In the genomic region with DNA sequence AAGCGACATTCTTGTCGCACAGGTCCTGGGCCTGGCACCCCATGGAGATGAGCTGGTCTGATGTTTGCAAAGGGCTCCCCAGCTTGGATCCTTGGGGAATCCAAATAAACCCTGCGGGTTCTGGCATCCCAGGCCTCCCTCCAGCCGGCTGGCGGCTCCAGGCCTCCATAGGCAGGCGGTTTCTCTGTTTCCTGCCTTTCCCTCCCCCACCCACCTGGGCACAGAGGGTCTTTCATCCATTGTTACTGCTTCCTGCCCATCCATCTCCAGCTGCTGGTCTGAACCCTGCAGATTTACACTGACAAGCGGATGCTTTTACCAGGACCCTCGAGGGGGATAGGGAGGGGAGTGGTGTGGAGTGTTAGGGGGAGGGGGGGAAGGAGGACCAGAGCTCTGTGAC, we compare ENCODE assay signal across 1 cellular context.
TF ChIP-seq lines count a peak whose summit lies in the region.

No MANE protein-coding gene starts in this region.

TF ChIP-seq in K562, 482 proteins besides CTCF, POLR2A, EP300 and RAD21 (continued from another document):
- TF ChIP-seq, protein P1, sequence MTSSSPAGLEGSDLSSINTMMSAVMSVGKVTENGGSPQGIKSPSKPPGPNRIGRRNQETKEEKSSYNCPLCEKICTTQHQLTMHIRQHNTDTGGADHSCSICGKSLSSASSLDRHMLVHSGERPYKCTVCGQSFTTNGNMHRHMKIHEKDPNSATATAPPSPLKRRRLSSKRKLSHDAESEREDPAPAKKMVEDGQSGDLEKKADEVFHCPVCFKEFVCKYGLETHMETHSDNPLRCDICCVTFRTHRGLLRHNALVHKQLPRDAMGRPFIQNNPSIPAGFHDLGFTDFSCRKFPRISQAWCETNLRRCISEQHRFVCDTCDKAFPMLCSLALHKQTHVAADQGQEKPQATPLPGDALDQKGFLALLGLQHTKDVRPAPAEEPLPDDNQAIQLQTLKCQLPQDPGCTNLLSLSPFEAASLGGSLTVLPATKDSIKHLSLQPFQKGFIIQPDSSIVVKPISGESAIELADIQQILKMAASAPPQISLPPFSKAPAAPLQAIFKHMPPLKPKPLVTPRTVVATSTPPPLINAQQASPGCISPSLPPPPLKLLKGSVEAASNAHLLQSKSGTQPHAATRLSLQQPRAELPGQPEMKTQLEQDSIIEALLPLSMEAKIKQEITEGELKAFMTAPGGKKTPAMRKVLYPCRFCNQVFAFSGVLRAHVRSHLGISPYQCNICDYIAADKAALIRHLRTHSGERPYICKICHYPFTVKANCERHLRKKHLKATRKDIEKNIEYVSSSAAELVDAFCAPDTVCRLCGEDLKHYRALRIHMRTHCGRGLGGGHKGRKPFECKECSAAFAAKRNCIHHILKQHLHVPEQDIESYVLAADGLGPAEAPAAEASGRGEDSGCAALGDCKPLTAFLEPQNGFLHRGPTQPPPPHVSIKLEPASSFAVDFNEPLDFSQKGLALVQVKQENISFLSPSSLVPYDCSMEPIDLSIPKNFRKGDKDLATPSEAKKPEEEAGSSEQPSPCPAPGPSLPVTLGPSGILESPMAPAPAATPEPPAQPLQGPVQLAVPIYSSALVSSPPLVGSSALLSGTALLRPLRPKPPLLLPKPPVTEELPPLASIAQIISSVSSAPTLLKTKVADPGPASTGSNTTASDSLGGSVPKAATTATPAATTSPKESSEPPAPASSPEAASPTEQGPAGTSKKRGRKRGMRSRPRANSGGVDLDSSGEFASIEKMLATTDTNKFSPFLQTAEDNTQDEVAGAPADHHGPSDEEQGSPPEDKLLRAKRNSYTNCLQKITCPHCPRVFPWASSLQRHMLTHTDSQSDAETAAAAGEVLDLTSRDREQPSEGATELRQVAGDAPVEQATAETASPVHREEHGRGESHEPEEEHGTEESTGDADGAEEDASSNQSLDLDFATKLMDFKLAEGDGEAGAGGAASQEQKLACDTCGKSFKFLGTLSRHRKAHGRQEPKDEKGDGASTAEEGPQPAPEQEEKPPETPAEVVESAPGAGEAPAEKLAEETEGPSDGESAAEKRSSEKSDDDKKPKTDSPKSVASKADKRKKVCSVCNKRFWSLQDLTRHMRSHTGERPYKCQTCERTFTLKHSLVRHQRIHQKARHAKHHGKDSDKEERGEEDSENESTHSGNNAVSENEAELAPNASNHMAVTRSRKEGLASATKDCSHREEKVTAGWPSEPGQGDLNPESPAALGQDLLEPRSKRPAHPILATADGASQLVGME (CRISPR knock-in tag; IDR thresholded peaks at IDR 0.05), result no peak
- TF ChIP-seq ZC3H11A (IDR thresholded peaks at IDR 0.05; ENCODE audit: low read depth, low read length) (no peak), YBX1 (IDR thresholded peaks at IDR 0.05) (no peak), ZNF717 (CRISPR knock-in tag; IDR thresholded peaks at IDR 0.05) (no peak), MEF2A (IDR thresholded peaks at IDR 0.05; ENCODE audit: control insufficient read depth, low read depth, low read length) (no peak), TBL1XR1 (IDR thresholded peaks at IDR 0.05; ENCODE audit: low read length in 2 of 2) (no peak), KDM1A (IDR thresholded peaks at IDR 0.05) (no peak), ZBTB33 (CRISPR knock-in tag; IDR thresholded peaks at IDR 0.05) (peak; percentile 43; the same call in 1 of the 2 replicates), ZNF584 (CRISPR knock-in tag; IDR thresholded peaks at IDR 0.05; ENCODE audit: low read depth) (no peak)
